29 cellular contexts compared by ENCODE assay signal in the genomic region with DNA sequence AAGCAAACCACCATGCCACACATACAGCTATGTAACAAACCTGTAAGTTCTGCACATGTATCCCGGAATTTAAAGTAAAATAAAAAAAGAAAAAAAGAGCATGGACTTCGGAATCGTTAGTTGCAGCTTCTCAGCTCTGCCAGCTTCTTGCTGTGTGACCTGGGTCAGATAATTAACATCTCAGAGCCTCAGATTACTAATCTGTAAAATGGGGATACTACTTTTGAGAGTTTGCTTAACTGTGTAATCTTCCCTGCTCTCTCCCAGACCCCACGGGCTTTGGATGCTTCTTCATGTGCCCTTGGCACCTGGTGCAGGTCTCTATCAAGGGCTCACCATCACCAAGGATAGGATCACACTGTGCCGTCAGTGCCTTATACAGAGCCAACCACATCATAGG. TPM values are rescaled to one million over a fixed set of nuclear protein-coding genes. Genes with fewer than 3 reads are reported as not detected.
"Had no signal": no experiment of that assay in that cellular context is flagged by ENCODE, and none has a peak within 500 bp of the region (broad histone marks: within the 10 kb centered on the region; RNA-seq: fewer than 3 reads in every experiment).

No MANE protein-coding gene starts in this region.

- H3K27me3 ChIP-seq: colonic mucosa, esophagus squamous epithelium, gastrocnemius medialis, left lung had no signal

- DNase-seq: colonic mucosa; cortex of kidney; effector CD8-positive, alpha-beta T cell; effector memory CD8-positive, alpha-beta T cell; endodermal cell; erythroblast; esophagus squamous epithelium; foreskin fibroblast; foreskin melanocyte; gastrocnemius medialis; glutamatergic neuron; head of caudate nucleus; heart right ventricle; hypothalamus; immature natural killer cell; islet precursor cell; kidney; kidney glomerular epithelial cell; left lung; left ventricle myocardium superior; lower lobe of right lung; mesenchymal stem cell; mucosa of descending colon; naive B cell had no signal

- H3K4me3 ChIP-seq: colonic mucosa, esophagus squamous epithelium, gastrocnemius medialis, heart right ventricle, left lung, lower lobe of right lung, mucosa of descending colon had no signal

- H3K36me3 ChIP-seq: colonic mucosa, esophagus squamous epithelium, gastrocnemius medialis, heart right ventricle, left lung, lower lobe of right lung had no signal

- H3K9me3 Mint-ChIP-seq: dendritic cell treated with granulocyte-macrophage colony-stimulating factor and Interleukin-4, amounts not matched to agents 40 ng/mL and 50 ng/mL, for 4 days; effector memory CD8-positive, alpha-beta T cell; endodermal cell; immature natural killer cell; mesothelial cell of epicardium; naive B cell had no signal

- H3K4me1 Mint-ChIP-seq: immature natural killer cell, mesothelial cell of epicardium, naive B cell had no signal

- H3K4me3 Mint-ChIP-seq: dendritic cell treated with granulocyte-macrophage colony-stimulating factor and Interleukin-4, amounts not matched to agents 40 ng/mL and 50 ng/mL, for 4 days; effector memory CD8-positive, alpha-beta T cell; endodermal cell; immature natural killer cell; mesothelial cell of epicardium; naive B cell had no signal

- H3K27ac Mint-ChIP-seq: dendritic cell treated with granulocyte-macrophage colony-stimulating factor and Interleukin-4, amounts not matched to agents 40 ng/mL and 50 ng/mL, for 4 days; effector memory CD8-positive, alpha-beta T cell; endodermal cell; immature natural killer cell; mesothelial cell of epicardium; naive B cell had no signal

- ATAC-seq: effector memory CD8-positive, alpha-beta T cell; esophagus mucosa; gastrocnemius medialis; heart right ventricle; left lung; left ventricle myocardium superior; lower lobe of right lung had no signal

- H3K4me1 ChIP-seq: colonic mucosa, gastrocnemius medialis, left lung had no signal

- H3K9me3 ChIP-seq: colonic mucosa, esophagus squamous epithelium, gastrocnemius medialis, heart right ventricle, left lung, lower lobe of right lung, mucosa of descending colon had no signal

- H3K27ac ChIP-seq: colonic mucosa, epithelial cell of prostate, esophagus squamous epithelium, gastrocnemius medialis, heart right ventricle, left lung, lower lobe of right lung had no signal

- FAIRE-seq: endometrium, kidney had no signal

- H3K36me3 Mint-ChIP-seq: immature natural killer cell, mesothelial cell of epicardium, naive B cell had no signal

RNA-seq across cellular contexts. Expression of gene HSD17B2, which starts 16.6 kb away (rescaled TPM):
- total RNA-seq: endodermal cell, heart right ventricle, left ventricle myocardium superior had no signal
- polyA plus RNA-seq: immature natural killer cell had no signal
